ENCODE assay signal across 21 cellular contexts in genomic region chr13:76231522-76232167, GRCh38.
A peak's percentile ranks its signal among the peaks of the same experiment; 100 is the strongest.
DNase-seq lines count a peak whose midpoint lies in the region; ATAC-seq and TF ChIP-seq lines count a peak whose summit lies in the region.
"Had no signal": no experiment of that assay in that cellular context is flagged by ENCODE, and none has a peak within 500 bp of the region (broad histone marks: within the 10 kb centered on the region; RNA-seq: fewer than 3 reads in every experiment).

No MANE protein-coding gene starts in this region.

- DNase-seq in COR-L47 (lab: John Stamatoyannopoulos, UW), result peak; percentile 20
- peak; percentile 1 for DNase-seq in HPDE6-E6E7 (ENCODE audit: extremely low spot score)
- peak; percentile 52 for DNase-seq in endodermal cell
- DNase-seq in neural crest cell (ENCODE audit: low read depth, low spot score), result no peak
- no peak for DNase-seq in stimulated activated CD4-positive, alpha-beta T cell treated with anti-CD3 and anti-CD28 coated beads, Interleukin-15, amount 100 ng/mL, for 24 hours
- no peak for DNase-seq in HAP-1 (ENCODE audit: low spot score in 2 of 2)
- no peak for DNase-seq in activated CD8-positive, alpha-beta memory T cell treated with anti-CD3 and anti-CD28 coated beads, Interleukin-2, amount 10 ng/mL, durations not matched to agents 7 days and 5 days
- DNase-seq: CD4-positive, alpha-beta memory T cell; DMS53; EL; H7; MG63; NCI-H1048; NCI-H1436; NCI-H2029; NCI-H446; NCI-H526 treated with DMSO at 0.1 percent for 48 hours; NK-92 treated with Interleukin-12 subunit alpha and Interleukin-12 subunit beta, amount 100 ng/mL, for 24 hours had no signal

- H3K27me3 Mint-ChIP-seq in endodermal cell (ENCODE audit: insufficient read depth) (peaks cover 8% of the 10 kb centered on the region), neural crest cell (ENCODE audit: low read depth) (peaks cover 5% of the 10 kb centered on the region)
- no peaks in the 10 kb centered on the region for H3K27me3 Mint-ChIP-seq in activated CD8-positive, alpha-beta memory T cell treated with anti-CD3 and anti-CD28 coated beads, Interleukin-2, amount 10 ng/mL, durations not matched to agents 7 days and 5 days

- H3K9me3 Mint-ChIP-seq in endodermal cell (no peaks in the 10 kb centered on the region), neural crest cell (no peaks in the 10 kb centered on the region)
- no peaks in the 10 kb centered on the region for H3K9me3 Mint-ChIP-seq in activated CD8-positive, alpha-beta memory T cell treated with anti-CD3 and anti-CD28 coated beads, Interleukin-2, amount 10 ng/mL, durations not matched to agents 7 days and 5 days (ENCODE audit: low read depth)

- no peaks in the 10 kb centered on the region for H3K36me3 Mint-ChIP-seq in endodermal cell (ENCODE audit: low read depth)
- H3K36me3 Mint-ChIP-seq in neural crest cell (ENCODE audit: low read depth), result no peaks in the 10 kb centered on the region
- no peaks in the 10 kb centered on the region for H3K36me3 Mint-ChIP-seq in activated CD8-positive, alpha-beta memory T cell treated with anti-CD3 and anti-CD28 coated beads, Interleukin-2, amount 10 ng/mL, durations not matched to agents 7 days and 5 days
- H3K36me3 Mint-ChIP-seq: CD4-positive, alpha-beta memory T cell had no signal

- H3K36me3 ChIP-seq in endodermal cell (ENCODE audit: control insufficient read depth, insufficient read depth, low read length) (no peaks in the 10 kb centered on the region), HAP-1 (replicated peaks) (no peaks in the 10 kb centered on the region)
- H3K36me3 ChIP-seq: BLaER1, MG63 had no signal

- peak; percentile 34 for TF ChIP-seq CTCF in endodermal cell (conservative IDR thresholded peaks at IDR 0.05)
- no peak for TF ChIP-seq CTCF in neural crest cell (conservative IDR thresholded peaks at IDR 0.05)

- H3K4me1 ChIP-seq in endodermal cell (ENCODE audit: control insufficient read depth, insufficient read depth, low read length) (peaks cover 5% of the 10 kb centered on the region), HAP-1 (no peaks in the 10 kb centered on the region)
- H3K4me1 ChIP-seq: BLaER1 had no signal

- H3K27ac Mint-ChIP-seq in endodermal cell (no peak overlapping the region), neural crest cell (ENCODE audit: unreplicated experiment) (peak overlapping the region; percentile 60)
- no peak overlapping the region for H3K27ac Mint-ChIP-seq in activated CD8-positive, alpha-beta memory T cell treated with anti-CD3 and anti-CD28 coated beads, Interleukin-2, amount 10 ng/mL, durations not matched to agents 7 days and 5 days
- H3K27ac Mint-ChIP-seq: CD4-positive, alpha-beta memory T cell had no signal

- in situ Hi-C loops in HAP-1 (cut with MboI; ENCODE audit: low sequenced_read_pairs), result no loop called here

- WGBS in endodermal cell (ENCODE audit: insufficient coverage in 1 of 2, insufficient read length in 1 of 2), 2 experiments, result 94% methylated on average over 4 of the region's 4 CpGs; no CpG with 5 or more reads in 1 of the 2 experiments

- H3K4me3 Mint-ChIP-seq in endodermal cell, result no peak overlapping the region
- H3K4me3 Mint-ChIP-seq in neural crest cell, result no peak overlapping the region
- no peak overlapping the region for H3K4me3 Mint-ChIP-seq in activated CD8-positive, alpha-beta memory T cell treated with anti-CD3 and anti-CD28 coated beads, Interleukin-2, amount 10 ng/mL, durations not matched to agents 7 days and 5 days
- H3K4me3 Mint-ChIP-seq: CD4-positive, alpha-beta memory T cell had no signal

- no peak overlapping the region for H3K4me3 ChIP-seq in endodermal cell (ENCODE audit: low read length)
- no peak overlapping the region for H3K4me3 ChIP-seq in HAP-1
- H3K4me3 ChIP-seq: BLaER1, MG63 had no signal

- no peak for ATAC-seq in activated CD8-positive, alpha-beta memory T cell treated with anti-CD3 and anti-CD28 coated beads, Interleukin-2, amount 10 ng/mL, durations not matched to agents 7 days and 5 days
- ATAC-seq: Right ventricle myocardium inferior had no signal

- no peak overlapping the region for H3K9ac ChIP-seq in endodermal cell (ENCODE audit: extremely low read depth, low read length, poor library complexity, severe bottlenecking)
- H3K9ac ChIP-seq: BLaER1, KMS-11 had no signal

- H3K27me3 ChIP-seq in endodermal cell (ENCODE audit: control insufficient read depth, insufficient read depth, low read length, poor library complexity, severe bottlenecking), result no peaks in the 10 kb centered on the region
- no peaks in the 10 kb centered on the region for H3K27me3 ChIP-seq in HAP-1 (ENCODE audit: low read depth)
- H3K27me3 ChIP-seq: BLaER1, MG63 had no signal

- CTCF ChIA-PET in activated CD8-positive, alpha-beta memory T cell treated with anti-CD3 and anti-CD28 coated beads, Interleukin-2, amount 10 ng/mL, durations not matched to agents 7 days and 5 days (lab: Charles Lee), result no interaction called here

- H3K9me3 ChIP-seq in endodermal cell (ENCODE audit: control insufficient read depth, low read length) (no peaks in the 10 kb centered on the region), HAP-1 (no peaks in the 10 kb centered on the region)
- H3K9me3 ChIP-seq: BLaER1, MG63 had no signal

- H3K27ac ChIP-seq in endodermal cell (ENCODE audit: low read depth, low read length), result no peak overlapping the region
- H3K27ac ChIP-seq: BLaER1, KMS-11 had no signal

- peaks cover 13% of the 10 kb centered on the region for H3K4me1 Mint-ChIP-seq in endodermal cell
- peaks cover 5% of the 10 kb centered on the region for H3K4me1 Mint-ChIP-seq in neural crest cell
- H3K4me1 Mint-ChIP-seq in activated CD8-positive, alpha-beta memory T cell treated with anti-CD3 and anti-CD28 coated beads, Interleukin-2, amount 10 ng/mL, durations not matched to agents 7 days and 5 days, result no peaks in the 10 kb centered on the region
- H3K4me1 Mint-ChIP-seq: CD4-positive, alpha-beta memory T cell had no signal

Comparison
In these comparisons a context has a peak if more than half of its experiments do, and no peak if none do; other contexts are left out.
1. DNase-seq: peak in COR-L47 (single experiment), HPDE6-E6E7 (single experiment) and endodermal cell (single experiment); none in neural crest cell (single experiment), stimulated activated CD4-positive, alpha-beta T cell treated with anti-CD3 and anti-CD28 coated beads, Interleukin-15, amount 100 ng/mL, for 24 hours (single experiment), HAP-1 (0 of 2) and activated CD8-positive, alpha-beta memory T cell treated with anti-CD3 and anti-CD28 coated beads, Interleukin-2, amount 10 ng/mL, durations not matched to agents 7 days and 5 days (single experiment).